ENCODE assay signal across 19 cellular contexts in the genomic region with DNA sequence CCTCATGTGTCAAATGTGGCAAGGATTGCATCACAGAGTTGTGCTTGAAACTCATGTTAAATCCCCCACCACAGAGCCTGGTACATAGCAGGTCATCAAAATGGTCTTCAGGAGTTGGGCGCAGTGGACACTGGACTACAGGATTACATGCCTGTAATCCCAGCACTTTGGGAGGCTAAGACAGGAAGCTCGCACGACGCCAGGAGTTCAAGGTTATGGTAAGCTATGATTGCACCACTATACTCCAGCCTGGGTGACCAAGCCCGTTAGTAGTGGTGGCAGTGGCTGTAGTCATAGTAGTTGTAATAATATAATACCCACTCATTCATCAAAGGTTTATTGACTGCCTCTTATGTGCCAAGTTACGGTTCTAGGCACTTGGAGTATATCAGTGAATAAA.
"Had no signal": no experiment of that assay in that cellular context is flagged by ENCODE, and none has a peak within 500 bp of the region (broad histone marks: within the 10 kb centered on the region; RNA-seq: fewer than 3 reads in every experiment).

No MANE protein-coding gene starts in this region.

- H3K4me3 Mint-ChIP-seq: naive B cell had no signal

- ATAC-seq: left colon, left ventricle myocardium superior had no signal

- H3K9me3 ChIP-seq: stomach, thoracic aorta, transverse colon, uterus had no signal

- H3K4me1 ChIP-seq: uterus had no signal

- H3K36me3 Mint-ChIP-seq: naive B cell had no signal

- H3K4me3 ChIP-seq: coronary artery, lung, stomach, thoracic aorta, transverse colon, uterus had no signal

- H3K36me3 ChIP-seq: stomach, thoracic aorta, transverse colon, uterus had no signal

- DNase-seq: effector CD8-positive, alpha-beta T cell; foreskin melanocyte; head of caudate nucleus; hippocampal formation; left colon; left ventricle myocardium superior; mesendoderm; naive B cell; posterior cingulate gyrus; small intestine; stimulated activated CD4-positive, alpha-beta T cell treated with anti-CD3 and anti-CD28 coated beads, Interleukin-12 subunit alpha, Interleukin-12 subunit beta, amount 100 ng/mL, for 4 hours; stimulated activated naive CD4-positive, alpha-beta T cell; stomach; substantia nigra; transverse colon; uterus had no signal

- H3K27me3 ChIP-seq: stomach, transverse colon, uterus had no signal

- H3K27me3 Mint-ChIP-seq: naive B cell had no signal

- H3K9me3 Mint-ChIP-seq: naive B cell had no signal

- H3K27ac ChIP-seq: coronary artery, stomach, thoracic aorta, transverse colon, uterus had no signal
